In genomic region chr3:32819086-32819450, GRCh38 we compare ENCODE assay signal across 9 cellular contexts. TPM values are rescaled to one million over a fixed set of nuclear protein-coding genes. Genes with fewer than 3 reads are reported as not detected.
DNase-seq lines count a peak whose midpoint lies in the region; ATAC-seq, FAIRE-seq and TF ChIP-seq lines count a peak whose summit lies in the region.
"Had no signal": no experiment of that assay in that cellular context is flagged by ENCODE, and none has a peak within 500 bp of the region (broad histone marks: within the 10 kb centered on the region; RNA-seq: fewer than 3 reads in every experiment).

No MANE protein-coding gene starts in this region.

- DNase-seq in CD8-positive, alpha-beta T cell: no peak
- no peak for DNase-seq in epithelial cell of proximal tubule (ENCODE audit: low read depth)
- DNase-seq in GM12891 (ENCODE audit: insufficient read length, low spot score): no peak
- DNase-seq in NCI-H446 (lab: John Stamatoyannopoulos, UW): no peak
- no peak for DNase-seq in stimulated activated CD8-positive, alpha-beta memory T cell treated with anti-CD3 and anti-CD28 coated beads, Interleukin-4, amount 100 ng/mL, for 48 hours

- H4K20me1 ChIP-seq in neural cell (ENCODE audit: insufficient read depth): peaks cover 38% of the 10 kb centered on the region

- no peak for TF ChIP-seq EP300 in neural cell (conservative IDR thresholded peaks at IDR 0.05; ENCODE audit: poor library complexity, severe bottlenecking)

- H3K9ac ChIP-seq in neural cell (ENCODE audit: low read length): peak overlapping the region; percentile 90

- FAIRE-seq in GM12891 (lab: Jason Lieb, UNC): no peak

- POLR2A ChIA-PET in CD8-positive, alpha-beta T cell (lab: Charles Lee): no interaction called here

- H3K4me2 ChIP-seq in neural cell (ENCODE audit: low read length): peak overlapping the region; percentile 76

- H3K27me3 ChIP-seq in CD8-positive, alpha-beta T cell (ENCODE audit: insufficient read depth, low read length): peaks cover 6% of the 10 kb centered on the region
- H3K27me3 ChIP-seq in neural cell (ENCODE audit: insufficient read depth, low read depth, low read length): peaks cover 58% of the 10 kb centered on the region

- H3K9me2 ChIP-seq in neural cell (ENCODE audit: insufficient read depth, low read length): no peaks in the 10 kb centered on the region

- H3K4me1 ChIP-seq in CD8-positive, alpha-beta T cell (ENCODE audit: insufficient read depth, low read length): no peaks in the 10 kb centered on the region

- no peak for TF ChIP-seq POLR2A in GM12891 (IDR thresholded peaks at IDR 0.05; ENCODE audit: low read depth, low read length)

- H3K36me3 Mint-ChIP-seq in CD8-positive, alpha-beta T cell: no peaks in the 10 kb centered on the region
- no peaks in the 10 kb centered on the region for H3K36me3 Mint-ChIP-seq in IgD-negative memory B cell

- peaks cover 24% of the 10 kb centered on the region for H3K4me1 Mint-ChIP-seq in CD8-positive, alpha-beta T cell (ENCODE audit: low read depth)
- H3K4me1 Mint-ChIP-seq in IgD-negative memory B cell: peaks cover 12 to 21% (median 14%) of the 10 kb centered on the region in 3 donors

- CTCF ChIA-PET in CD8-positive, alpha-beta T cell (lab: Charles Lee): no interaction called here

- H3F3A ChIP-seq in neural cell (ENCODE audit: insufficient read depth, low read length, poor library complexity, severe bottlenecking): no peaks in the 10 kb centered on the region

- no peak for TF ChIP-seq RAD21 in neural cell (conservative IDR thresholded peaks at IDR 0.05)

- ATAC-seq in CD8-positive, alpha-beta T cell: no peak
- no peak for ATAC-seq in HG03108 (IDR thresholded peaks at IDR 0.05; ENCODE audit: unreplicated experiment)

- H3K9me3 ChIP-seq in CD8-positive, alpha-beta T cell (ENCODE audit: low read length): no peaks in the 10 kb centered on the region
- no peaks in the 10 kb centered on the region for H3K9me3 ChIP-seq in neural cell (ENCODE audit: low read length)
- H3K9me3 ChIP-seq: neutrophil had no signal

- H3K27ac Mint-ChIP-seq in CD8-positive, alpha-beta T cell: no peak overlapping the region
- peak overlapping the region in 1 of 3 donors; percentile 40 for H3K27ac Mint-ChIP-seq in IgD-negative memory B cell

- H3K9me3 Mint-ChIP-seq in CD8-positive, alpha-beta T cell: no peaks in the 10 kb centered on the region
- no peaks in the 10 kb centered on the region for H3K9me3 Mint-ChIP-seq in IgD-negative memory B cell

- no peak for TF ChIP-seq CTCF in CD8-positive, alpha-beta T cell (IDR thresholded peaks at IDR 0.05)
- TF ChIP-seq CTCF in epithelial cell of proximal tubule (conservative IDR thresholded peaks at IDR 0.05; ENCODE audit: low read depth, low read length) (no peak), neural cell (IDR thresholded peaks at IDR 0.05; ENCODE audit: poor library complexity, severe bottlenecking) (no peak)

- intact Hi-C loops in CD8-positive, alpha-beta T cell (cut with DNase I, micrococcal nuclease): no loop called here

- H3K36me3 ChIP-seq in CD8-positive, alpha-beta T cell (ENCODE audit: insufficient read depth, low read length): no peaks in the 10 kb centered on the region
- H3K36me3 ChIP-seq in neural cell (ENCODE audit: insufficient read depth, low read length): no peaks in the 10 kb centered on the region
- H3K36me3 ChIP-seq: neutrophil had no signal

- no peak overlapping the region for H3K27ac ChIP-seq in CD8-positive, alpha-beta T cell (ENCODE audit: low read depth, low read length)
- H3K27ac ChIP-seq in neural cell (ENCODE audit: low read length): no peak overlapping the region
- H3K27ac ChIP-seq: neutrophil had no signal

- peak overlapping the region; percentile 51 for H3K4me3 Mint-ChIP-seq in CD8-positive, alpha-beta T cell
- H3K4me3 Mint-ChIP-seq in IgD-negative memory B cell: peak overlapping the region in 3 of 4 donors; percentile 53 to 66 (median 57)

- H3K79me2 ChIP-seq in neural cell (replicated peaks; ENCODE audit: insufficient read depth, low read length): peaks cover 61% of the 10 kb centered on the region

- H3K27me3 Mint-ChIP-seq in CD8-positive, alpha-beta T cell (ENCODE audit: low read depth): peaks cover 44% of the 10 kb centered on the region
- H3K27me3 Mint-ChIP-seq in IgD-negative memory B cell: peaks cover 50% of the 10 kb centered on the region

- no peak overlapping the region for H3K4me3 ChIP-seq in CD8-positive, alpha-beta T cell (ENCODE audit: low read depth, low read length)
- peak overlapping the region; percentile 72 for H3K4me3 ChIP-seq in epithelial cell of proximal tubule (ENCODE audit: low read depth, low read length)
- peak overlapping the region; percentile 97 for H3K4me3 ChIP-seq in neural cell (ENCODE audit: low read length)

- H2AFZ ChIP-seq in neural cell (ENCODE audit: low read depth, low read length): no peak overlapping the region

TF ChIP-seq in neural cell, 6 proteins besides CTCF, POLR2A, EP300 and RAD21:
- TF ChIP-seq TAF1 (IDR thresholded peaks at IDR 0.05; ENCODE audit: low read depth): no peak
- no peak for TF ChIP-seq SMC3 (conservative IDR thresholded peaks at IDR 0.05; ENCODE audit: poor library complexity)
- TF ChIP-seq MXI1 (conservative IDR thresholded peaks at IDR 0.05; ENCODE audit: poor library complexity, severe bottlenecking): no peak
- no peak for TF ChIP-seq REST (IDR thresholded peaks at IDR 0.05; ENCODE audit: borderline replicate concordance)
- TF ChIP-seq EZH2 (IDR thresholded peaks at IDR 0.05; ENCODE audit: borderline replicate concordance, insufficient read depth, low read length, poor library complexity, severe bottlenecking): no peak
- TF ChIP-seq POLR2AphosphoS5 (IDR thresholded peaks at IDR 0.05): no peak

TF ChIP-seq in GM12891, 5 proteins besides CTCF, POLR2A, EP300 and RAD21:
- TF ChIP-seq TAF1 (IDR thresholded peaks at IDR 0.05; ENCODE audit: low read depth, low read length) (no peak), POU2F2 (IDR thresholded peaks at IDR 0.05; ENCODE audit: low read depth, low read length) (no peak), SPI1 (IDR thresholded peaks at IDR 0.05; ENCODE audit: low read depth, low read length) (no peak), PAX5 (IDR thresholded peaks at IDR 0.05; ENCODE audit: insufficient read depth, low read length, severe bottlenecking) (no peak), POLR2AphosphoS5 (IDR thresholded peaks at IDR 0.05; ENCODE audit: low read depth, low read length) (no peak)

RNA-seq across cellular contexts. Expression of gene TRIM71, which starts 1.3 kb away (rescaled TPM):
- total RNA-seq in CD8-positive, alpha-beta T cell: not detected
- not detected for polyA plus RNA-seq in IgD-negative memory B cell
- total RNA-seq in epithelial cell of proximal tubule: 2.5 and 3.6 TPM in 2 replicates
- 3.7 and 4.0 TPM in 2 replicates for polyA plus RNA-seq in neural cell
- 10.0 and 13.0 TPM in 2 replicates for polyA minus RNA-seq in neural cell
- polyA plus RNA-seq in GM12891 (2012; ENCODE audit: low read depth, missing spikeins): 0.01 TPM
